Comparison of ENCODE assay signal across 1 cellular context in genomic region chr7:45888993-45889366, GRCh38.
TF ChIP-seq lines count a peak whose summit lies in the region.

No MANE protein-coding gene starts in this region.

TF ChIP-seq in HepG2, 621 proteins besides CTCF, POLR2A, EP300 and RAD21 (continued from another document and continues in another):
- TF ChIP-seq KIAA2018 (CRISPR knock-in tag; IDR thresholded peaks at IDR 0.05; ENCODE audit: borderline replicate concordance), result no peak
- no peak for TF ChIP-seq HDAC1 (CRISPR knock-in tag; IDR thresholded peaks at IDR 0.05)
- no peak for TF ChIP-seq ZBTB49 (CRISPR knock-in tag; IDR thresholded peaks at IDR 0.05; ENCODE audit: borderline replicate concordance)
- TF ChIP-seq HNF1B (CRISPR knock-in tag; IDR thresholded peaks at IDR 0.05), result peak; percentile 37; the same call in 1 of the 2 replicates
- no peak for TF ChIP-seq ZNF552 (CRISPR knock-in tag; IDR thresholded peaks at IDR 0.05; ENCODE audit: borderline replicate concordance)
- TF ChIP-seq ZNF672 (CRISPR knock-in tag; IDR thresholded peaks at IDR 0.05), result no peak
- no peak for TF ChIP-seq HNF4A (CRISPR knock-in tag; IDR thresholded peaks at IDR 0.05)
- TF ChIP-seq ZNF136 (CRISPR knock-in tag; IDR thresholded peaks at IDR 0.05; ENCODE audit: low read depth), result 0 out of 2 replicates have a peak, but pooled peaks have one; percentile 8
- no peak; the same call in none of the 2 replicates for TF ChIP-seq ZNF687 (CRISPR knock-in tag; IDR thresholded peaks at IDR 0.05)
- no peak for TF ChIP-seq ESRRA (CRISPR knock-in tag; IDR thresholded peaks at IDR 0.05; ENCODE audit: low read depth)
- 0 out of 2 replicates have a peak, but pooled peaks have one; percentile 10 for TF ChIP-seq ZNF225 (CRISPR knock-in tag; IDR thresholded peaks at IDR 0.05)
- TF ChIP-seq KDM4B (CRISPR knock-in tag; IDR thresholded peaks at IDR 0.05), result no peak
- TF ChIP-seq ZNF296 (CRISPR knock-in tag; conservative IDR thresholded peaks at IDR 0.05), result 0 out of 2 replicates have a peak, but pooled peaks have one; percentile 85
- TF ChIP-seq SMC3 (IDR thresholded peaks at IDR 0.05; ENCODE audit: low read length), result no peak
- no peak for TF ChIP-seq SRY (CRISPR knock-in tag; IDR thresholded peaks at IDR 0.05)
- no peak for TF ChIP-seq CHCHD3 (CRISPR knock-in tag; IDR thresholded peaks at IDR 0.05)
- TF ChIP-seq ZNF563 (CRISPR knock-in tag; IDR thresholded peaks at IDR 0.05), result no peak
- TF ChIP-seq SIX4 (CRISPR knock-in tag; IDR thresholded peaks at IDR 0.05), result no peak
- TF ChIP-seq LRRFIP1 (CRISPR knock-in tag; conservative IDR thresholded peaks at IDR 0.05), result no peak
- TF ChIP-seq SSRP1 (CRISPR knock-in tag; IDR thresholded peaks at IDR 0.05), result no peak; the same call in 1 of the 2 replicates
- TF ChIP-seq TEF (CRISPR knock-in tag; IDR thresholded peaks at IDR 0.05), result no peak
- no peak for TF ChIP-seq SOX13 (IDR thresholded peaks at IDR 0.05)
- no peak for TF ChIP-seq SOX13 (CRISPR knock-in tag; conservative IDR thresholded peaks at IDR 0.05 in 1 of 2, IDR thresholded peaks at IDR 0.05 in 1 of 2)
- TF ChIP-seq ZFP36L1 (CRISPR knock-in tag; IDR thresholded peaks at IDR 0.05), result no peak
- TF ChIP-seq PAF1 (CRISPR knock-in tag; IDR thresholded peaks at IDR 0.05), result peak; percentile 95
- no peak for TF ChIP-seq GLMP (CRISPR knock-in tag; IDR thresholded peaks at IDR 0.05; ENCODE audit: borderline replicate concordance)
- TF ChIP-seq MAF1 (CRISPR knock-in tag; IDR thresholded peaks at IDR 0.05; ENCODE audit: borderline replicate concordance), result no peak
- peak; percentile 0; the same call in 1 of the 2 replicates for TF ChIP-seq SMAD1 (CRISPR knock-in tag; IDR thresholded peaks at IDR 0.05; ENCODE audit: borderline replicate concordance, low read depth)
- TF ChIP-seq ZMYM3 (CRISPR knock-in tag; IDR thresholded peaks at IDR 0.05), result no peak
- no peak for TF ChIP-seq TERF1 (CRISPR knock-in tag; IDR thresholded peaks at IDR 0.05)
- no peak; the same call in 1 of the 2 replicates for TF ChIP-seq BCL6 (CRISPR knock-in tag; IDR thresholded peaks at IDR 0.05)
- no peak for TF ChIP-seq GRHL1 (CRISPR knock-in tag; conservative IDR thresholded peaks at IDR 0.05)
